8 cellular contexts compared by ENCODE assay signal in genomic region chr2:216014006-216014405, GRCh38. TPM values are rescaled to one million over a fixed set of nuclear protein-coding genes. Genes with fewer than 3 reads are reported as not detected.
A peak's percentile ranks its signal among the peaks of the same experiment; 100 is the strongest.
DNase-seq lines count a peak whose midpoint lies in the region; ATAC-seq and TF ChIP-seq lines count a peak whose summit lies in the region.

No MANE protein-coding gene starts in this region.

- no peaks in the 10 kb centered on the region for H3K27me3 Mint-ChIP-seq in activated T-cell treated with anti-CD3 and anti-CD28 coated beads, Interleukin-2, amount 50 U/mL, for 4 hours (ENCODE audit: low read depth)
- H3K27me3 Mint-ChIP-seq in glutamatergic neuron (ENCODE audit: unreplicated experiment): peaks cover 11% of the 10 kb centered on the region
- H3K27me3 Mint-ChIP-seq in stimulated activated naive B cell treated with anti-CD40 and anti-IgM and Interleukin-4, amounts not matched to agents 10 μg/mL and 1 μg/mL and 100 μg/mL, for 72 hours: no peaks in the 10 kb centered on the region

- ATAC-seq in activated T-cell treated with anti-CD3 and anti-CD28 coated beads, Interleukin-2, amount 50 U/mL, for 4 hours: no peak
- ATAC-seq in stimulated activated naive B cell treated with anti-CD40 and anti-IgM and Interleukin-4, amounts not matched to agents 10 μg/mL and 1 μg/mL and 100 μg/mL, for 72 hours (replicated peaks): no peak
- ATAC-seq in GM18520 (IDR thresholded peaks at IDR 0.05; ENCODE audit: unreplicated experiment): no peak

- no peak for DNase-seq in activated T-cell treated with anti-CD3 and anti-CD28 coated beads, Interleukin-2, amount 50 U/mL, for 4 hours
- DNase-seq in activated T-cell treated with anti-CD3 and anti-CD28 coated beads, Interleukin-2, amount 50 U/mL, for 1 hour: no peak
- DNase-seq in glutamatergic neuron (no peak), NOMO-1 treated with DMSO at 0.1 percent for 48 hours (lab: John Stamatoyannopoulos, UW; ENCODE audit: unreplicated experiment) (no peak), GOT3 (lab: John Stamatoyannopoulos, UW) (no peak)
- DNase-seq in stimulated activated naive B cell treated with anti-CD40 and anti-IgM and Interleukin-4, amounts not matched to agents 10 μg/mL and 1 μg/mL and 100 μg/mL, for 72 hours: no peak

- H3K27ac ChIP-seq in VCaP: peak overlapping the region; percentile 73

- H3K4me3 Mint-ChIP-seq in activated T-cell treated with anti-CD3 and anti-CD28 coated beads, Interleukin-2, amount 50 U/mL, for 4 hours: peak overlapping the region; percentile 46
- peak overlapping the region; percentile 77 for H3K4me3 Mint-ChIP-seq in glutamatergic neuron (ENCODE audit: unreplicated experiment)
- peak overlapping the region in 1 of 2 donors; percentile 54 for H3K4me3 Mint-ChIP-seq in stimulated activated naive B cell treated with anti-CD40 and anti-IgM and Interleukin-4, amounts not matched to agents 10 μg/mL and 1 μg/mL and 100 μg/mL, for 72 hours

- H3K27ac Mint-ChIP-seq in glutamatergic neuron (ENCODE audit: unreplicated experiment): peak overlapping the region; percentile 90
- peak overlapping the region; percentile 67 for H3K27ac Mint-ChIP-seq in stimulated activated naive B cell treated with anti-CD40 and anti-IgM and Interleukin-4, amounts not matched to agents 10 μg/mL and 1 μg/mL and 100 μg/mL, for 72 hours

- H3K36me3 Mint-ChIP-seq in activated T-cell treated with anti-CD3 and anti-CD28 coated beads, Interleukin-2, amount 50 U/mL, for 4 hours (ENCODE audit: insufficient read depth): peaks cover 2% of the 10 kb centered on the region
- peaks cover 4% of the 10 kb centered on the region for H3K36me3 Mint-ChIP-seq in glutamatergic neuron (ENCODE audit: unreplicated experiment)
- peaks cover 39 to 56% of the 10 kb centered on the region in 2 donors for H3K36me3 Mint-ChIP-seq in stimulated activated naive B cell treated with anti-CD40 and anti-IgM and Interleukin-4, amounts not matched to agents 10 μg/mL and 1 μg/mL and 100 μg/mL, for 72 hours

- TF ChIP-seq CTCF in VCaP (conservative IDR thresholded peaks at IDR 0.05) (no peak), glutamatergic neuron (IDR thresholded peaks at IDR 0.05; ENCODE audit: partially characterized antibody, unreplicated experiment) (no peak)

- H3K9me3 Mint-ChIP-seq in activated T-cell treated with anti-CD3 and anti-CD28 coated beads, Interleukin-2, amount 50 U/mL, for 4 hours: no peaks in the 10 kb centered on the region
- H3K9me3 Mint-ChIP-seq in glutamatergic neuron (ENCODE audit: unreplicated experiment): peaks cover 28% of the 10 kb centered on the region
- H3K9me3 Mint-ChIP-seq in stimulated activated naive B cell treated with anti-CD40 and anti-IgM and Interleukin-4, amounts not matched to agents 10 μg/mL and 1 μg/mL and 100 μg/mL, for 72 hours: peaks cover 4 to 8% of the 10 kb centered on the region in 2 donors

- peaks cover 47% of the 10 kb centered on the region for H3K4me1 Mint-ChIP-seq in activated T-cell treated with anti-CD3 and anti-CD28 coated beads, Interleukin-2, amount 50 U/mL, for 4 hours (ENCODE audit: low read depth)
- peaks cover 39% of the 10 kb centered on the region for H3K4me1 Mint-ChIP-seq in glutamatergic neuron (ENCODE audit: low read depth, unreplicated experiment)
- H3K4me1 Mint-ChIP-seq in stimulated activated naive B cell treated with anti-CD40 and anti-IgM and Interleukin-4, amounts not matched to agents 10 μg/mL and 1 μg/mL and 100 μg/mL, for 72 hours: peaks cover 38 to 68% of the 10 kb centered on the region in 2 donors

RNA-seq across cellular contexts. Expression of gene MREG, which starts 0.7 kb away (rescaled TPM):
- total RNA-seq in activated T-cell treated with anti-CD3 and anti-CD28 coated beads, Interleukin-2, amount 50 U/mL, for 4 hours: 10 to 100 TPM; 14.9 to 23.2 (median 15.0) TPM
- total RNA-seq in glutamatergic neuron (ENCODE audit: unreplicated experiment): 48.4 TPM
